1 cellular context compared by ENCODE assay signal in genomic region chr17:6574689-6575595, GRCh38.
A peak's percentile ranks its signal among the peaks of the same experiment; 100 is the strongest.
TF ChIP-seq lines count a peak whose summit lies in the region.

No MANE protein-coding gene starts in this region.

TF ChIP-seq in K562, 482 proteins besides CTCF, POLR2A, EP300 and RAD21 (continued from another document and continues in another):
- TF ChIP-seq GTF2B (IDR thresholded peaks at IDR 0.05; ENCODE audit: extremely low read depth, insufficient read length) = no peak
- TF ChIP-seq MLX (CRISPR knock-in tag; conservative IDR thresholded peaks at IDR 0.05) = no peak
- TF ChIP-seq ZNF766 (CRISPR knock-in tag; conservative IDR thresholded peaks at IDR 0.05) = no peak
- TF ChIP-seq DPF2 (IDR thresholded peaks at IDR 0.05) = peak; percentile 77
- no peak for TF ChIP-seq E2F8 (IDR thresholded peaks at IDR 0.05; ENCODE audit: low read depth, partially characterized antibody)
- no peak for TF ChIP-seq SAFB (IDR thresholded peaks at IDR 0.05; ENCODE audit: borderline replicate concordance, low read depth, low read length)
- no peak for TF ChIP-seq PTTG1 (tag; IDR thresholded peaks at IDR 0.05; ENCODE audit: low read depth)
- no peak for TF ChIP-seq KDM1A (IDR thresholded peaks at IDR 0.05)
- TF ChIP-seq TAF7 (tag; IDR thresholded peaks at IDR 0.05) = no peak
- peak; percentile 57; the same call in 1 of the 2 replicates for TF ChIP-seq MAX (CRISPR knock-in tag; IDR thresholded peaks at IDR 0.05)
- peak; percentile 54 for TF ChIP-seq ZNF584 (CRISPR knock-in tag; IDR thresholded peaks at IDR 0.05; ENCODE audit: low read depth)
- no peak for TF ChIP-seq ZNF436 (CRISPR knock-in tag; IDR thresholded peaks at IDR 0.05)
- TF ChIP-seq GABPB1 (CRISPR knock-in tag; IDR thresholded peaks at IDR 0.05) = no peak
- TF ChIP-seq ARID3B (CRISPR knock-in tag; IDR thresholded peaks at IDR 0.05; ENCODE audit: borderline replicate concordance) = no peak
- peak in 1 of 2 experiments; percentile 16; a peak in 1 of 4 replicates for TF ChIP-seq FOXA3 (CRISPR knock-in tag; conservative IDR thresholded peaks at IDR 0.05 in 1 of 2, IDR thresholded peaks at IDR 0.05 in 1 of 2)
- peak; percentile 39 for TF ChIP-seq BRD9 (IDR thresholded peaks at IDR 0.05; ENCODE audit: low read depth, partially characterized antibody)
- no peak for TF ChIP-seq XRCC4 (IDR thresholded peaks at IDR 0.05; ENCODE audit: extremely low read depth, insufficient read depth, insufficient read length)
- peak in 1 of 2 experiments; percentile 67; a peak in 2 of 4 replicates for TF ChIP-seq MLLT1 (IDR thresholded peaks at IDR 0.05)
- no peak for TF ChIP-seq TCF7 (IDR thresholded peaks at IDR 0.05; ENCODE audit: borderline replicate concordance)
- no peak for TF ChIP-seq THRA (IDR thresholded peaks at IDR 0.05)
- TF ChIP-seq ATF7 (IDR thresholded peaks at IDR 0.05) = 0 out of 2 replicates have a peak, but pooled peaks have one; percentile 23
- 0 out of 4 replicates have a peak, but pooled peaks of 1 of the 2 experiments have one; percentile 36 for TF ChIP-seq ARNT (IDR thresholded peaks at IDR 0.05)
- no peak for TF ChIP-seq YBX1 (IDR thresholded peaks at IDR 0.05)
- TF ChIP-seq ZNF175 (CRISPR knock-in tag; IDR thresholded peaks at IDR 0.05; ENCODE audit: low read depth) = no peak
- TF ChIP-seq SIX5 (IDR thresholded peaks at IDR 0.05; ENCODE audit: borderline replicate concordance in 1 of 2, insufficient read depth in 1 of 2, low read depth in 1 of 2, low read length in 2 of 2) = no peak
- TF ChIP-seq KLF1 (tag; IDR thresholded peaks at IDR 0.05) = no peak
- TF ChIP-seq MNT (conservative IDR thresholded peaks at IDR 0.05) = peak in 1 of 2 experiments; percentile 44; a peak in 1 of 4 replicates
- no peak for TF ChIP-seq ARID2 (IDR thresholded peaks at IDR 0.05)
- TF ChIP-seq CREBBP (IDR thresholded peaks at IDR 0.05; ENCODE audit: low read depth, low read length) = no peak
- no peak for TF ChIP-seq HDGF (IDR thresholded peaks at IDR 0.05)
- TF ChIP-seq KAT8 (IDR thresholded peaks at IDR 0.05; ENCODE audit: low read depth) = no peak
- 0 out of 2 replicates have a peak, but pooled peaks have one; percentile 47 for TF ChIP-seq BCL6 (CRISPR knock-in tag; IDR thresholded peaks at IDR 0.05)
- TF ChIP-seq NKRF (IDR thresholded peaks at IDR 0.05; ENCODE audit: borderline replicate concordance) = no peak
- peak; percentile 50 for TF ChIP-seq ETV5 (CRISPR knock-in tag; IDR thresholded peaks at IDR 0.05; ENCODE audit: low read depth)
- peak; percentile 84; the same call in 1 of the 2 replicates for TF ChIP-seq SPI1 (IDR thresholded peaks at IDR 0.05; ENCODE audit: borderline replicate concordance, low read depth, low read length)
- no peak for TF ChIP-seq ZNF3 (CRISPR knock-in tag; IDR thresholded peaks at IDR 0.05)
- 0 out of 4 replicates have a peak, but pooled peaks have one; percentile 19 to 44 for TF ChIP-seq UBTF (IDR thresholded peaks at IDR 0.05; ENCODE audit: borderline replicate concordance in 1 of 2, low read depth in 2 of 2, low read length in 2 of 2)
- no peak for TF ChIP-seq RCOR1 (IDR thresholded peaks at IDR 0.05; ENCODE audit: borderline replicate concordance in 1 of 2, low read depth in 2 of 2, low read length in 2 of 2)
- TF ChIP-seq MCM3 (IDR thresholded peaks at IDR 0.05) = no peak
- no peak for TF ChIP-seq BCLAF1 (IDR thresholded peaks at IDR 0.05; ENCODE audit: borderline replicate concordance in 1 of 2, control insufficient read depth in 1 of 2, low read depth in 2 of 2, low read length in 1 of 2)
- TF ChIP-seq BHLHE40 (IDR thresholded peaks at IDR 0.05; ENCODE audit: low read length) = peak; percentile 27; the same call in 1 of the 2 replicates
- no peak for TF ChIP-seq SMARCE1 (IDR thresholded peaks at IDR 0.05)
- no peak for TF ChIP-seq DACH1 (IDR thresholded peaks at IDR 0.05; ENCODE audit: partially characterized antibody)
- no peak for TF ChIP-seq CAMTA2 (CRISPR knock-in tag; conservative IDR thresholded peaks at IDR 0.05)
- TF ChIP-seq LEF1 (IDR thresholded peaks at IDR 0.05) = peak; percentile 59; the same call in 1 of the 2 replicates
- no peak for TF ChIP-seq SRSF1 (IDR thresholded peaks at IDR 0.05; ENCODE audit: low read depth, low read length)
